ENCODE assay signal across 13 cellular contexts in the genomic region with DNA sequence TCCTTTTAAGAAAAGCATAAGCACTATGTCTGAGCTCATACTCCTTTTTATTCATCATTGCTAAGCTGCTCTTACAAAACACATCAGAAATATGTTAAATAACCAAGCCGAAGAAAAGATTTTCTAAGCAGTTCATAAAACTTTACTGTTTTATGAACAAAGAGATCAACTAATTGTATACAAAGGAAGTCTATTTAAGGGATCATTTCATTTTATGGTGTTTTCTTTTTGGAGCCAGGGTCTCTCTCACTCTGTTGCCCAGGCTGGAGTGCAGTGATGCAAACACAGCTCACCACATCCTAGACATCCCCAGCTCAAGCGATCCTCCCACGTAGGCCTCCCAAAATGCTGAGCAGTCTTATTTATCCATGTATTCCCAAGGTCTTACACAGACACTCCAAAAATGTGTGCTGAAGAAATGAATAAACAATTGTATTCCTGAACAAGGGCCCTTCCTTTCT. TPM values are rescaled to one million over a fixed set of nuclear protein-coding genes. Genes with fewer than 3 reads are reported as not detected.
DNase-seq lines count a peak whose midpoint lies in the region; ATAC-seq, FAIRE-seq and TF ChIP-seq lines count a peak whose summit lies in the region.
"Had no signal": no experiment of that assay in that cellular context is flagged by ENCODE, and none has a peak within 500 bp of the region (broad histone marks: within the 10 kb centered on the region; RNA-seq: fewer than 3 reads in every experiment).

No MANE protein-coding gene starts in this region.

- H3K27me3 ChIP-seq in gastrocnemius medialis (no peaks in the 10 kb centered on the region), WERI-Rb-1 (ENCODE audit: insufficient read depth, low read depth, severe bottlenecking) (no peaks in the 10 kb centered on the region)

- no peak for TF ChIP-seq POLR2A in gastrocnemius medialis (IDR thresholded peaks at IDR 0.05)

- intact Hi-C loops in gastrocnemius medialis (cut with DNase I; ENCODE audit: low total_unique reads) = no loop called here

- DNase-seq in EH (ENCODE audit: low read depth) (peak; percentile 74), fibroblast of villous mesenchyme (ENCODE audit: low read depth) (peak; percentile 95), gastrocnemius medialis (no peak), frontal cortex (ENCODE audit: low spot score in 2 of 2) (no peak), WERI-Rb-1 (no peak)
- DNase-seq in stimulated activated naive CD4-positive, alpha-beta T cell (lab: John Stamatoyannopoulos, UW) = no peak
- DNase-seq: activated T-cell treated with anti-CD3 and anti-CD28 coated beads, Interleukin-2, amount 50 U/mL, for 72 hours; NCI-H1417 had no signal

- H3K4me3 ChIP-seq in fibroblast of villous mesenchyme (ENCODE audit: low read depth, low read length) = no peak overlapping the region
- no peak overlapping the region for H3K4me3 ChIP-seq in gastrocnemius medialis
- H3K4me3 ChIP-seq in WERI-Rb-1 (ENCODE audit: low read depth, low read length) = no peak overlapping the region
- H3K4me3 ChIP-seq: prostate gland had no signal

- H3K27ac ChIP-seq in VCaP = peak overlapping the region; percentile 4; the same call in 1 of the 2 replicates
- peak overlapping the region; percentile 74 to 98 (median 80) for H3K27ac ChIP-seq in gastrocnemius medialis
- H3K27ac ChIP-seq in WERI-Rb-1 = no peak overlapping the region
- H3K27ac ChIP-seq: prostate gland had no signal

- ATAC-seq in gastrocnemius medialis (no peak), HG03457 (IDR thresholded peaks at IDR 0.05; ENCODE audit: unreplicated experiment) (no peak)
- ATAC-seq: activated T-cell treated with anti-CD3 and anti-CD28 coated beads, Interleukin-2, amount 50 U/mL, for 72 hours had no signal

- H3K4me1 ChIP-seq in gastrocnemius medialis = peaks cover 55 to 59% of the 10 kb centered on the region in 2 donors
- H3K4me1 ChIP-seq: prostate gland had no signal

- TF ChIP-seq CTCF in VCaP (conservative IDR thresholded peaks at IDR 0.05) = no peak
- TF ChIP-seq CTCF in fibroblast of villous mesenchyme (IDR thresholded peaks at IDR 0.05; ENCODE audit: insufficient read depth, low read depth, low read length) = no peak
- no peak for TF ChIP-seq CTCF in gastrocnemius medialis (IDR thresholded peaks at IDR 0.05 in 4 of 5, conservative IDR thresholded peaks at IDR 0.05 in 1 of 5)
- TF ChIP-seq CTCF in WERI-Rb-1 (IDR thresholded peaks at IDR 0.05; ENCODE audit: low read depth, low read length) = no peak

- no peak for FAIRE-seq in frontal cortex (lab: Jason Lieb, UNC)
- FAIRE-seq: islet of Langerhans, TTC549 had no signal

- in situ Hi-C loops in gastrocnemius medialis (cut with MboI; ENCODE audit: low sequenced_read_pairs in 4 of 4) = no loop called here

- H3K36me3 ChIP-seq in gastrocnemius medialis = no peaks in the 10 kb centered on the region
- peaks cover 33% of the 10 kb centered on the region for H3K36me3 ChIP-seq in WERI-Rb-1
- H3K36me3 ChIP-seq: prostate gland had no signal

- no peaks in the 10 kb centered on the region for H3K9me3 ChIP-seq in gastrocnemius medialis
- no peaks in the 10 kb centered on the region for H3K9me3 ChIP-seq in WERI-Rb-1 (ENCODE audit: severe bottlenecking)
- H3K9me3 ChIP-seq: prostate gland had no signal

RNA-seq across cellular contexts. Expression of gene NUDT3, which starts 9.3 kb away (rescaled TPM):
- total RNA-seq in fibroblast of villous mesenchyme = 31.1 and 34.5 TPM in 2 replicates
- total RNA-seq in gastrocnemius medialis = 10 to 100 TPM; 40.0 to 71.9 (median 50.6) TPM
- total RNA-seq in frontal cortex = 96.2 TPM

RNA-seq across cellular contexts. Expression of gene RPS10, which starts 42.7 kb away (rescaled TPM):
- 1,680 and 1,946 TPM in 2 replicates for total RNA-seq in fibroblast of villous mesenchyme
- 1,000 to 10,000 TPM; 1,471 to 2,243 (median 1,775) TPM for total RNA-seq in gastrocnemius medialis
- total RNA-seq in frontal cortex = 792 TPM

Comparison
In these comparisons a context has a peak if more than half of its experiments do, and no peak if none do; other contexts are left out.
1. DNase-seq: peak in EH (single experiment) and fibroblast of villous mesenchyme (single experiment); none in gastrocnemius medialis (0 of 2), frontal cortex (0 of 2), stimulated activated naive CD4-positive, alpha-beta T cell (0 of 6) and WERI-Rb-1 (single experiment).